In the genomic region with DNA sequence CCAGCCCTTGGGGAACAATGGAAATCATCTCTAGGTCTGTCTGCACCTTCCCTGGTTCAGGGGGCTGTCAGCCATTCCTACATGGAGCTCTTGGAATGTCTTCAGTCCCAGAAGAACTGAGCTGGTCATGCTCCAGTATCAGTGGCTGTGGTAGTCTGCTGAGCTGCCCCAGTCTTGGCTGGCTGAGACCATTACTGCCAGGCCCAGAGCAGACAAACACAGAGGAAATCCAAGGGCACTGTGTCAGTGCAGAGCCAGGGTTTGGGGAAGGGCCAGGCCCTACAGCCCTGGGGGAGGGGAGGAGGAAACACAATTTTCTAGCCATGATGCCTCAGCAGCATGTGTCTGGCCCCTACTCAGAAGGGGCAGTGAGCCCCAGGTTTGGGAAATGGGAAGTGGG, we compare ENCODE assay signal across 19 cellular contexts. TPM values are rescaled to one million over a fixed set of nuclear protein-coding genes. Genes with fewer than 3 reads are reported as not detected.
DNase-seq lines count a peak whose midpoint lies in the region; ATAC-seq and TF ChIP-seq lines count a peak whose summit lies in the region.
"Had no signal": no experiment of that assay in that cellular context is flagged by ENCODE, and none has a peak within 500 bp of the region (broad histone marks: within the 10 kb centered on the region; RNA-seq: fewer than 3 reads in every experiment).

No MANE protein-coding gene starts in this region.

- H3K9ac ChIP-seq in mucosa of rectum (ENCODE audit: low read depth in 1 of 2, low read length in 2 of 2) (no peak overlapping the region), smooth muscle cell (ENCODE audit: low read depth) (no peak overlapping the region)

- no peaks in the 10 kb centered on the region for H3K27me3 ChIP-seq in mucosa of rectum (ENCODE audit: control insufficient read depth in 2 of 2, insufficient read depth in 2 of 2, low read length in 2 of 2)
- H3K27me3 ChIP-seq in suprapubic skin: no peaks in the 10 kb centered on the region
- no peaks in the 10 kb centered on the region for H3K27me3 ChIP-seq in smooth muscle cell (ENCODE audit: low read depth)
- H3K27me3 ChIP-seq: SJCRH30 had no signal

- no peak overlapping the region for H3K4me3 ChIP-seq in mucosa of rectum (ENCODE audit: low read length in 2 of 2)
- no peak overlapping the region for H3K4me3 ChIP-seq in suprapubic skin
- H3K4me3 ChIP-seq in smooth muscle cell: no peak overlapping the region
- H3K4me3 ChIP-seq: SJCRH30 had no signal

- H3K4me2 ChIP-seq in smooth muscle cell: no peak overlapping the region

- H2AFZ ChIP-seq in smooth muscle cell (ENCODE audit: low read depth): no peak overlapping the region

- no peaks in the 10 kb centered on the region for H4K20me1 ChIP-seq in smooth muscle cell (ENCODE audit: low read depth)

- H3K36me3 Mint-ChIP-seq in T-helper 17 cell (ENCODE audit: low read depth): no peaks in the 10 kb centered on the region
- H3K36me3 Mint-ChIP-seq: activated CD8-positive, alpha-beta memory T cell treated with anti-CD3 and anti-CD28 coated beads, Interleukin-2, amount 10 ng/mL, durations not matched to agents 7 days and 5 days; memory B cell had no signal

- TF ChIP-seq EP300 in suprapubic skin (IDR thresholded peaks at IDR 0.05): no peak

- H3K4me3 Mint-ChIP-seq in T-helper 17 cell: no peak overlapping the region
- H3K4me3 Mint-ChIP-seq: activated CD8-positive, alpha-beta memory T cell treated with anti-CD3 and anti-CD28 coated beads, Interleukin-2, amount 10 ng/mL, durations not matched to agents 7 days and 5 days; activated naive CD8-positive, alpha-beta T cell treated with anti-CD3 and anti-CD28 coated beads, Interleukin-2, amount 50 U/mL, for 24 hours; memory B cell; nephron had no signal

- intact Hi-C loops in cardiac septum (cut with DNase I): loop anchor here (5.0 kb wide), 2 partner anchors 213 to 323 kb away; a partner anchor contains a TSS

- no peak for TF ChIP-seq CTCF in suprapubic skin (IDR thresholded peaks at IDR 0.05)
- TF ChIP-seq CTCF in smooth muscle cell (IDR thresholded peaks at IDR 0.05; ENCODE audit: borderline replicate concordance, insufficient read depth, poor library complexity, severe bottlenecking): no peak

- ATAC-seq in T-helper 17 cell (no peak), HG03342 (IDR thresholded peaks at IDR 0.05; ENCODE audit: unreplicated experiment) (no peak), GM18519 (IDR thresholded peaks at IDR 0.05; ENCODE audit: low FRiP score, unreplicated experiment) (no peak)
- ATAC-seq: activated CD8-positive, alpha-beta memory T cell treated with anti-CD3 and anti-CD28 coated beads, Interleukin-2, amount 10 ng/mL, durations not matched to agents 7 days and 5 days; activated naive CD8-positive, alpha-beta T cell treated with anti-CD3 and anti-CD28 coated beads, Interleukin-2, amount 50 U/mL, for 24 hours had no signal

- H3K27ac Mint-ChIP-seq in T-helper 17 cell: peak overlapping the region; percentile 81
- H3K27ac Mint-ChIP-seq: activated CD8-positive, alpha-beta memory T cell treated with anti-CD3 and anti-CD28 coated beads, Interleukin-2, amount 10 ng/mL, durations not matched to agents 7 days and 5 days; activated naive CD8-positive, alpha-beta T cell treated with anti-CD3 and anti-CD28 coated beads, Interleukin-2, amount 50 U/mL, for 24 hours; activated T-helper 2 cell treated with anti-CD3 and anti-CD28 coated beads, Interferon-gamma antibody, Interleukin-2, Interleukin-4, amounts not matched to agents 10 μg/mL and 5 μg/mL and 100 μg/mL, durations not matched to agents 14 hours and 24 hours and 36 hours; memory B cell; nephron had no signal

- H3K36me3 ChIP-seq in mucosa of rectum (ENCODE audit: control insufficient read depth in 2 of 2, insufficient read depth in 2 of 2, low read length in 2 of 2): peaks cover 0 to 2% of the 10 kb centered on the region in 2 donors
- no peaks in the 10 kb centered on the region for H3K36me3 ChIP-seq in suprapubic skin
- no peaks in the 10 kb centered on the region for H3K36me3 ChIP-seq in smooth muscle cell (ENCODE audit: low read depth)
- H3K36me3 ChIP-seq: SJCRH30 had no signal

- DNase-seq in T-helper 17 cell (no peak), cardiac septum (ENCODE audit: low spot score) (peak; percentile 76), suprapubic skin (ENCODE audit: low spot score in 2 of 2) (no peak), HPDE6-E6E7 (ENCODE audit: extremely low spot score) (no peak), smooth muscle cell (lab: John Stamatoyannopoulos, UW; ENCODE audit: unreplicated experiment) (no peak)
- DNase-seq: activated CD8-positive, alpha-beta memory T cell treated with anti-CD3 and anti-CD28 coated beads, Interleukin-2, amount 10 ng/mL, durations not matched to agents 7 days and 5 days; activated naive CD8-positive, alpha-beta T cell treated with anti-CD3 and anti-CD28 coated beads, Interleukin-2, amount 50 U/mL, for 24 hours; Caco-2; EL; NCI-H524; SJCRH30; T-helper 9 cell had no signal

- no peaks in the 10 kb centered on the region for H3F3A ChIP-seq in smooth muscle cell (ENCODE audit: low read depth)

- H3K9me3 ChIP-seq in T-helper 17 cell (ENCODE audit: control insufficient read depth, low read length, poor library complexity, severe bottlenecking): no peaks in the 10 kb centered on the region
- H3K9me3 ChIP-seq in mucosa of rectum (ENCODE audit: control insufficient read depth in 2 of 2, low read length in 2 of 2): no peaks in the 10 kb centered on the region
- H3K9me3 ChIP-seq in suprapubic skin: no peaks in the 10 kb centered on the region
- H3K9me3 ChIP-seq in smooth muscle cell (replicated peaks; ENCODE audit: low read depth): no peaks in the 10 kb centered on the region
- H3K9me3 ChIP-seq: Caco-2, SJCRH30 had no signal

- H3K27ac ChIP-seq in mucosa of rectum (ENCODE audit: low read depth in 2 of 2, low read length in 2 of 2): peak overlapping the region; percentile 94 to 97
- peak overlapping the region; percentile 46 for H3K27ac ChIP-seq in suprapubic skin
- no peak overlapping the region for H3K27ac ChIP-seq in smooth muscle cell (ENCODE audit: low read depth)
- H3K27ac ChIP-seq: HL-60, SJCRH30 had no signal

- H3K4me1 ChIP-seq in mucosa of rectum (ENCODE audit: control insufficient read depth in 2 of 2, insufficient read depth in 2 of 2, low read length in 2 of 2): peaks cover 16 to 20% of the 10 kb centered on the region in 2 donors
- peaks cover 22% of the 10 kb centered on the region for H3K4me1 ChIP-seq in suprapubic skin
- no peaks in the 10 kb centered on the region for H3K4me1 ChIP-seq in smooth muscle cell (ENCODE audit: low read depth)
- H3K4me1 ChIP-seq: SJCRH30 had no signal

- peaks cover 8% of the 10 kb centered on the region for H3K4me1 Mint-ChIP-seq in T-helper 17 cell
- H3K4me1 Mint-ChIP-seq: activated CD8-positive, alpha-beta memory T cell treated with anti-CD3 and anti-CD28 coated beads, Interleukin-2, amount 10 ng/mL, durations not matched to agents 7 days and 5 days; activated naive CD8-positive, alpha-beta T cell treated with anti-CD3 and anti-CD28 coated beads, Interleukin-2, amount 50 U/mL, for 24 hours had no signal

- peaks cover 9% of the 10 kb centered on the region for H3K27me3 Mint-ChIP-seq in T-helper 17 cell
- H3K27me3 Mint-ChIP-seq: activated CD8-positive, alpha-beta memory T cell treated with anti-CD3 and anti-CD28 coated beads, Interleukin-2, amount 10 ng/mL, durations not matched to agents 7 days and 5 days; activated naive CD8-positive, alpha-beta T cell treated with anti-CD3 and anti-CD28 coated beads, Interleukin-2, amount 50 U/mL, for 24 hours; memory B cell had no signal

- TF ChIP-seq POLR2A in suprapubic skin (IDR thresholded peaks at IDR 0.05): no peak

- H3K79me2 ChIP-seq in smooth muscle cell (ENCODE audit: low read depth): no peaks in the 10 kb centered on the region

RNA-seq across cellular contexts. Expression of a gene that starts 58.4 kb away (rescaled TPM):
- total RNA-seq in T-helper 17 cell (under 1 TPM; 0.25 to 0.76 TPM), cardiac septum (15.8 TPM), suprapubic skin (10 to 100 TPM; 45.4 to 75.3 (median 65.3) TPM), smooth muscle cell (1.4 and 2.3 TPM in 2 replicates)
- 0.70 and 2.0 TPM in 2 replicates for polyA plus RNA-seq in smooth muscle cell
